9 cellular contexts compared by ENCODE assay signal in genomic region chr1:44609412-44609767, GRCh38.
DNase-seq lines count a peak whose midpoint lies in the region; ATAC-seq and TF ChIP-seq lines count a peak whose summit lies in the region.
"Had no signal": no experiment of that assay in that cellular context is flagged by ENCODE, and none has a peak within 500 bp of the region (broad histone marks: within the 10 kb centered on the region; RNA-seq: fewer than 3 reads in every experiment).

No MANE protein-coding gene starts in this region.

- H3K27me3 ChIP-seq in uterus, result no peaks in the 10 kb centered on the region

- no peak overlapping the region for H2AFZ ChIP-seq in OCI-LY7 (ENCODE audit: low read length)

- CTCF ChIA-PET in OCI-LY7 (lab: Charles Lee; ENCODE audit: unreplicated experiment), result no interaction called here

- no peaks in the 10 kb centered on the region for H4K20me1 ChIP-seq in OCI-LY7 (ENCODE audit: insufficient read depth, low read length)

- no peaks in the 10 kb centered on the region for H3K9me3 ChIP-seq in OCI-LY7 (ENCODE audit: low read length)
- no peaks in the 10 kb centered on the region for H3K9me3 ChIP-seq in uterus

- TF ChIP-seq POLR2A in uterus (IDR thresholded peaks at IDR 0.05), result no peak

- peaks cover 19% of the 10 kb centered on the region for H3K27me3 Mint-ChIP-seq in brain

- POLR2A ChIA-PET in OCI-LY7 (lab: Charles Lee), result no interaction called here

- ATAC-seq in left lobe of liver, result peak; percentile 95

- H3K27ac ChIP-seq in OCI-LY7 (ENCODE audit: low read depth, low read length, poor library complexity, severe bottlenecking), result no peak overlapping the region
- no peak overlapping the region for H3K27ac ChIP-seq in uterus
- H3K27ac ChIP-seq: VCaP had no signal

- H3K27ac Mint-ChIP-seq in brain, result no peak overlapping the region

- no peaks in the 10 kb centered on the region for H3K9me2 ChIP-seq in OCI-LY7 (ENCODE audit: insufficient read depth, low read length)

- H3K4me2 ChIP-seq in OCI-LY7 (ENCODE audit: low read length), result no peak overlapping the region

- no peak overlapping the region for H3K4me3 Mint-ChIP-seq in brain

- intact Hi-C loops in OCI-LY7 (cut with micrococcal nuclease; ENCODE audit: unreplicated experiment) (loop anchor here (1.0 kb wide), 1 partner anchor 44 kb away; no protein-coding TSS in a partner anchor), uterus (cut with DNase I; ENCODE audit: low total_unique reads) (no loop called here)

- no peaks in the 10 kb centered on the region for H3K79me2 ChIP-seq in OCI-LY7 (ENCODE audit: insufficient read depth, low read depth, low read length)

- no peaks in the 10 kb centered on the region for H3K36me3 Mint-ChIP-seq in brain

- peak; percentile 70 for TF ChIP-seq CTCF in OCI-LY7 (conservative IDR thresholded peaks at IDR 0.05; ENCODE audit: low read length)
- peak; percentile 64 to 74 for TF ChIP-seq CTCF in brain (conservative IDR thresholded peaks at IDR 0.05)
- TF ChIP-seq CTCF in uterus (IDR thresholded peaks at IDR 0.05), result peak; percentile 53 to 78 (median 70)

- BruUV-seq in OCI-LY7 (replicated peaks; lab: Mats Ljungman, UMichigan), result no TSS peak

- no peak overlapping the region for H3K4me3 ChIP-seq in OCI-LY7 (ENCODE audit: low read depth, low read length, poor library complexity, severe bottlenecking)
- H3K4me3 ChIP-seq in uterus, result no peak overlapping the region

- DNase-seq in NCI-H1436 (lab: John Stamatoyannopoulos, UW), result peak; percentile 6
- DNase-seq in NCI-H1436 treated with DMSO at 0.1 percent for 48 hours (lab: John Stamatoyannopoulos, UW), result no peak
- DNase-seq in OCI-LY7 (ENCODE audit: low spot score), result peak; percentile 47
- peak; percentile 64 for DNase-seq in left lobe of liver (ENCODE audit: low spot score)
- DNase-seq in uterus, result peak; percentile 71 to 72
- DNase-seq in superior temporal gyrus (ENCODE audit: extremely low spot score), result no peak
- DNase-seq in cortex of kidney (lab: John Stamatoyannopoulos, UW), result no peak

- H3K9me3 Mint-ChIP-seq in brain, result no peaks in the 10 kb centered on the region

- no peaks in the 10 kb centered on the region for H3K36me3 ChIP-seq in OCI-LY7 (ENCODE audit: insufficient read depth, low read length)
- H3K36me3 ChIP-seq in uterus, result no peaks in the 10 kb centered on the region

- H3K4me1 Mint-ChIP-seq in brain, result peaks cover 7% of the 10 kb centered on the region

- H3K4me1 ChIP-seq in OCI-LY7 (ENCODE audit: insufficient read depth, low read length, poor library complexity, severe bottlenecking) (no peaks in the 10 kb centered on the region), uterus (no peaks in the 10 kb centered on the region)

Comparison
In these comparisons a context has a peak if more than half of its experiments do, and no peak if none do; other contexts are left out.
1. DNase-seq: peak in NCI-H1436 (single experiment), OCI-LY7 (single experiment), left lobe of liver (single experiment) and uterus (2 of 2); none in NCI-H1436 treated with DMSO at 0.1 percent for 48 hours (single experiment), superior temporal gyrus (single experiment) and cortex of kidney (single experiment).
2. Peak in every context shown above with its lines, with median percentiles within 50 percentile points of each other: CTCF ChIP-seq.